In the genomic region with DNA sequence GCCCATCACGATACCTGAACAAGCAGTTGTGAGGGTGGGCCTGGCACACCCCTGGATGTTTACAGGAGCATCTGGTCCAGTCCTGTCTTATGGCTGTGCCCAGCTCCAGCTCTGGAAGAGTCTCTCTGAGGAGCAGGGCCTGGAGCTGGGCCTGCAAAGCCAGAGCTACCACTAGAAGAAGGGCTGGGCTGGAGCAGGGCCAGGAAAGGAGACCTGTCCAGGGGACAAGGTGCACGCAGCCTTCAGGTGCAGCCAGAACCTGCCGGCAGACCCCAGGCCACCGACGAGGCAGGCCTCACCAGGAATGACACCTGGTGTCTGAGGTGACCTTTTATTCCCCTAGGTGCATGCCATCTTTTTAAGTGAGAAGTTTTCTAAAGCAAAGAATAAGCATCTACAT, we compare ENCODE assay signal across 19 cellular contexts. TPM values are rescaled to one million over a fixed set of nuclear protein-coding genes. Genes with fewer than 3 reads are reported as not detected.
DNase-seq lines count a peak whose midpoint lies in the region; ATAC-seq and TF ChIP-seq lines count a peak whose summit lies in the region.
"Had no signal": no experiment of that assay in that cellular context is flagged by ENCODE, and none has a peak within 500 bp of the region (broad histone marks: within the 10 kb centered on the region; RNA-seq: fewer than 3 reads in every experiment).

No MANE protein-coding gene starts in this region.

- H3K79me1 ChIP-seq in neuronal stem cell (ENCODE audit: low read depth, low read length): no peaks in the 10 kb centered on the region

- WGBS in neuronal stem cell (ENCODE audit: extremely low coverage in 2 of 2, insufficient read length in 2 of 2, insufficient replicate concordance in 1 of 2), 2 donors: no CpG with 5 or more reads among the region's 5 CpGs

- H4K91ac ChIP-seq in neuronal stem cell (ENCODE audit: low read depth, low read length, poor library complexity): no peak overlapping the region

- H2BK12ac ChIP-seq in neuronal stem cell (ENCODE audit: low read length): no peak overlapping the region

- no peak overlapping the region for H2BK15ac ChIP-seq in neuronal stem cell (ENCODE audit: low read length)

- H3K4me2 ChIP-seq in OCI-LY7 (ENCODE audit: low read length) (no peak overlapping the region), neuronal stem cell (ENCODE audit: insufficient read depth, low read length, poor library complexity, severe bottlenecking) (no peak overlapping the region)
- H3K4me2 ChIP-seq: BLaER1 treated with 17β-estradiol and CSF1 and Interleukin-3, amounts not matched to agents 10 nM and 100 nM had no signal

- H2BK120ac ChIP-seq in neuronal stem cell (ENCODE audit: low read depth, low read length): no peak overlapping the region

- H3K9me3 ChIP-seq in AG04450 (ENCODE audit: control insufficient read depth, insufficient read depth, low read length): no peaks in the 10 kb centered on the region
- H3K9me3 ChIP-seq in OCI-LY7 (ENCODE audit: low read length): no peaks in the 10 kb centered on the region
- H3K9me3 ChIP-seq in neuronal stem cell (replicated peaks in 1 of 2; ENCODE audit: control insufficient read depth in 2 of 2, insufficient read depth in 1 of 2, low read depth in 1 of 2, low read length in 2 of 2): no peaks in the 10 kb centered on the region
- H3K9me3 ChIP-seq: BLaER1 treated with 17β-estradiol and CSF1 and Interleukin-3, amounts not matched to agents 10 nM and 100 nM; HAP-1 had no signal

- no peaks in the 10 kb centered on the region for H4K20me1 ChIP-seq in OCI-LY7 (ENCODE audit: insufficient read depth, low read length)
- H4K20me1 ChIP-seq: BLaER1 treated with 17β-estradiol and CSF1 and Interleukin-3, amounts not matched to agents 10 nM and 100 nM had no signal

- H3K27me3 ChIP-seq in AG04450 (ENCODE audit: control insufficient read depth, insufficient read depth, low read length) (no peaks in the 10 kb centered on the region), neuronal stem cell (ENCODE audit: control insufficient read depth in 3 of 3, insufficient read depth in 3 of 3, low read depth in 1 of 3, low read length in 3 of 3) (no peaks in the 10 kb centered on the region)
- H3K27me3 ChIP-seq: BLaER1 treated with 17β-estradiol and CSF1 and Interleukin-3, amounts not matched to agents 10 nM and 100 nM had no signal

- H3K14ac ChIP-seq in neuronal stem cell (ENCODE audit: low read length): no peak overlapping the region

- no peak overlapping the region for H2AK5ac ChIP-seq in neuronal stem cell (ENCODE audit: low read depth, low read length)

- no peak overlapping the region for H4K8ac ChIP-seq in neuronal stem cell (ENCODE audit: low read depth, low read length)

- no peaks in the 10 kb centered on the region for H3K9me2 ChIP-seq in OCI-LY7 (ENCODE audit: insufficient read depth, low read length)

- TSS peak; percentile 54 for BruUV-seq in OCI-LY7 (replicated peaks; lab: Mats Ljungman, UMichigan)

- H3K18ac ChIP-seq in neuronal stem cell (ENCODE audit: low read length): peak overlapping the region; percentile 11

- no peak overlapping the region for H2BK5ac ChIP-seq in neuronal stem cell (ENCODE audit: low read length)

- peaks cover 16% of the 10 kb centered on the region; the same call in 1 of the 2 replicates for H3K36me3 ChIP-seq in OCI-LY7 (ENCODE audit: insufficient read depth, low read length)
- no peaks in the 10 kb centered on the region for H3K36me3 ChIP-seq in neuronal stem cell (replicated peaks in 1 of 2; ENCODE audit: control insufficient read depth in 2 of 2, insufficient read depth in 2 of 2, low read length in 2 of 2)
- H3K36me3 ChIP-seq: HAP-1 had no signal

- H3K9ac ChIP-seq in neuronal stem cell (ENCODE audit: low read depth, low read length, poor library complexity): no peak overlapping the region
- H3K9ac ChIP-seq: BLaER1 treated with 17β-estradiol and CSF1 and Interleukin-3, amounts not matched to agents 10 nM and 100 nM; GM23248 had no signal

- no peak for DNase-seq in AG04450 (ENCODE audit: low read depth, low spot score)
- DNase-seq in OCI-LY7 (ENCODE audit: low spot score): no peak
- DNase-seq in left lobe of liver (ENCODE audit: low spot score): peak; percentile 59
- DNase-seq in neuronal stem cell (ENCODE audit: low spot score): no peak
- DNase-seq in putamen (ENCODE audit: low spot score): no peak
- DNase-seq in pons (ENCODE audit: low spot score): no peak
- DNase-seq: Calu3; CD8-positive, alpha-beta T cell; DMS79 treated with DMSO at 0.1 percent for 48 hours; GF-D8; GM23248; IMR-90 had no signal

- H3K4me3 ChIP-seq in AG04450 (ENCODE audit: low read depth, low read length) (no peak overlapping the region), OCI-LY7 (ENCODE audit: low read depth, low read length, poor library complexity, severe bottlenecking) (no peak overlapping the region), neuronal stem cell (ENCODE audit: low read length in 2 of 2) (no peak overlapping the region)
- H3K4me3 ChIP-seq: BLaER1 treated with 17β-estradiol and CSF1 and Interleukin-3, amounts not matched to agents 10 nM and 100 nM; GM23248; HAP-1; K562 had no signal

- no peaks in the 10 kb centered on the region for H3K79me2 ChIP-seq in OCI-LY7 (ENCODE audit: insufficient read depth, low read depth, low read length)

- no peak overlapping the region for H3K23ac ChIP-seq in neuronal stem cell (ENCODE audit: low read depth, low read length, poor library complexity)

- TF ChIP-seq CTCF in AG04450 (IDR thresholded peaks at IDR 0.05; ENCODE audit: low read depth, low read length) (no peak), OCI-LY7 (conservative IDR thresholded peaks at IDR 0.05; ENCODE audit: low read length) (no peak)

- H3K27ac ChIP-seq in AG04450 (ENCODE audit: low read depth, low read length): peak overlapping the region; percentile 2
- no peak overlapping the region for H3K27ac ChIP-seq in OCI-LY7 (ENCODE audit: low read depth, low read length, poor library complexity, severe bottlenecking)
- H3K27ac ChIP-seq in neuronal stem cell (replicated peaks; ENCODE audit: low read length): no peak overlapping the region
- H3K27ac ChIP-seq: BLaER1 treated with 17β-estradiol and CSF1 and Interleukin-3, amounts not matched to agents 10 nM and 100 nM; GM23248; HL-60 had no signal

- ATAC-seq in left lobe of liver: peak; percentile 40
- ATAC-seq in GM19035 (IDR thresholded peaks at IDR 0.05; ENCODE audit: unreplicated experiment): no peak
- ATAC-seq: CD8-positive, alpha-beta T cell; K562 had no signal

- no peak overlapping the region for H2AFZ ChIP-seq in OCI-LY7 (ENCODE audit: low read length)
- H2AFZ ChIP-seq in neuronal stem cell (ENCODE audit: low read length): no peak overlapping the region
- H2AFZ ChIP-seq: GM23248 had no signal

- H3K4ac ChIP-seq in neuronal stem cell (ENCODE audit: low read length): no peak overlapping the region

- POLR2A ChIA-PET in AG04450 (lab: Yijun Ruan, JAX): no interaction called here
- POLR2A ChIA-PET in OCI-LY7 (lab: Charles Lee): no interaction called here

- intact Hi-C loops in OCI-LY7 (cut with micrococcal nuclease; ENCODE audit: unreplicated experiment): no loop called here

- H3K4me1 ChIP-seq in OCI-LY7 (ENCODE audit: insufficient read depth, low read length, poor library complexity, severe bottlenecking): no peaks in the 10 kb centered on the region
- H3K4me1 ChIP-seq in neuronal stem cell (ENCODE audit: control insufficient read depth in 2 of 2, insufficient read depth in 1 of 2, low read depth in 1 of 2, low read length in 2 of 2): no peaks in the 10 kb centered on the region

- CTCF ChIA-PET in AG04450 (lab: Charles Lee) (no interaction called here), OCI-LY7 (lab: Charles Lee; ENCODE audit: unreplicated experiment) (no interaction called here)

RNA-seq across cellular contexts. Expression of a gene that starts 8.4 kb away (rescaled TPM):
- polyA plus RNA-seq in AG04450 (2011; rRNA removed): 0.11 and 0.15 TPM in 2 replicates
- not detected in 2 replicates for polyA minus RNA-seq in AG04450 (2011; rRNA and poly(A)+ RNA removed)
- total RNA-seq in OCI-LY7 (2014; rRNA removed; shearing (Covaris generic)): not detected in 2 replicates
- total RNA-seq in OCI-LY7 (2022) (not detected in 2 replicates), left lobe of liver (4.2 TPM)
- 0.06 TPM for polyA plus RNA-seq in neuronal stem cell (2013, experiment 1 of 2)
- polyA plus RNA-seq in neuronal stem cell (2013, experiment 2 of 2): 0.07 TPM
- total RNA-seq: Calu3, GM23248, H4, HT1080, IMR-90, K562 had no signal
- polyA plus RNA-seq: GM23248, IMR-90, K562 had no signal
